In the genomic region with DNA sequence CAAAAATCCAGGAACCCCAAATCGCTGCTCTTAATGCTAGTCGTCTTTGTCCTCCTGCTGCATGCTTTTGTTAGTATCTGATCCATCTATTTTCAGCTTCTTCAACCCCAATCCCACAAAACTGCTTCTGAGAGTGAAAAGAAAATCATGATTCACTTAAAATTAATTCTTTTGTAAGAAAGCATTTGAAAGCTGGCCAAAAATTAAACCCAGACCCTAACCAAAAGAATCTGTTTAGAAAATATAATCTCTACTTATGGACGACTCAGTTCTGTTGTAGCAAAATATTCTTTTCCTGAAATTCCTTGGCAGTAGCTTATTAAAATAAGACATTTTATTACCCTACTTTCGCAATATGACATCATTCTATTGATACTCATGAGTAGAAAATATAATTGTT, we compare ENCODE assay signal across 20 cellular contexts.
"Had no signal": no experiment of that assay in that cellular context is flagged by ENCODE, and none has a peak within 500 bp of the region (broad histone marks: within the 10 kb centered on the region; RNA-seq: fewer than 3 reads in every experiment).

No MANE protein-coding gene starts in this region.

- ATAC-seq: activated CD8-positive, alpha-beta T cell treated with anti-CD3 and anti-CD28 coated beads, Interleukin-2, amount 10 ng/mL, durations not matched to agents 7 days and 5 days; mucosa of descending colon; naive thymus-derived CD8-positive, alpha-beta T cell; stimulated activated naive CD8-positive, alpha-beta T cell treated with anti-CD3 and anti-CD28 coated beads, Interleukin-15, Interleukin-2, amounts not matched to agents 100 U/mL and 50 U/mL, for 24 hours had no signal

- H3K4me3 Mint-ChIP-seq: activated B cell treated with CpG ODN at 0.5 μM for 24 hours; activated CD4-positive, alpha-beta T cell treated with anti-CD3 and anti-CD28 coated beads, Interleukin-2, amount 10 ng/mL, durations not matched to agents 24 days and 14 days; activated CD8-positive, alpha-beta T cell treated with anti-CD3 and anti-CD28 coated beads, Interleukin-2, amount 10 ng/mL, durations not matched to agents 7 days and 5 days; activated naive CD8-positive, alpha-beta T cell; dendritic cell treated with granulocyte-macrophage colony-stimulating factor and Interleukin-4, amounts not matched to agents 40 ng/mL and 50 ng/mL, for 4 days; naive thymus-derived CD8-positive, alpha-beta T cell had no signal

- H3K36me3 Mint-ChIP-seq: activated naive CD8-positive, alpha-beta T cell; naive thymus-derived CD8-positive, alpha-beta T cell had no signal

- H3K4me3 ChIP-seq: breast epithelium, left ventricle myocardium inferior, mucosa of descending colon, right atrium auricular region, transverse colon, vagina had no signal

- H3K36me3 ChIP-seq: breast epithelium, left ventricle myocardium inferior, right atrium auricular region, transverse colon, vagina had no signal

- H3K27me3 Mint-ChIP-seq: activated B cell treated with CpG ODN at 0.5 μM for 24 hours; activated CD4-positive, alpha-beta T cell treated with anti-CD3 and anti-CD28 coated beads, Interleukin-2, amount 10 ng/mL, durations not matched to agents 24 days and 14 days; activated naive CD8-positive, alpha-beta T cell; dendritic cell treated with granulocyte-macrophage colony-stimulating factor and Interleukin-4, amounts not matched to agents 40 ng/mL and 50 ng/mL, for 4 days; naive thymus-derived CD8-positive, alpha-beta T cell had no signal

- H3K27ac ChIP-seq: breast epithelium, epithelial cell of prostate, left ventricle myocardium inferior, right atrium auricular region, transverse colon, vagina had no signal

- H3K27ac Mint-ChIP-seq: activated B cell treated with CpG ODN at 0.5 μM for 24 hours; activated CD4-positive, alpha-beta T cell treated with anti-CD3 and anti-CD28 coated beads, Interleukin-2, amount 10 ng/mL, durations not matched to agents 24 days and 14 days; activated CD8-positive, alpha-beta T cell treated with anti-CD3 and anti-CD28 coated beads, Interleukin-2, amount 10 ng/mL, durations not matched to agents 7 days and 5 days; activated naive CD8-positive, alpha-beta T cell; dendritic cell treated with granulocyte-macrophage colony-stimulating factor and Interleukin-4, amounts not matched to agents 40 ng/mL and 50 ng/mL, for 4 days; naive thymus-derived CD8-positive, alpha-beta T cell had no signal

- H3K4me1 ChIP-seq: breast epithelium, left ventricle myocardium inferior, right atrium auricular region, transverse colon, vagina had no signal

- DNase-seq: activated B cell treated with CpG ODN at 0.5 μM for 24 hours; activated CD4-positive, alpha-beta T cell treated with anti-CD3 and anti-CD28 coated beads, Interleukin-2, amount 10 ng/mL, durations not matched to agents 24 days and 14 days; activated CD8-positive, alpha-beta memory T cell treated with anti-CD3 and anti-CD28 coated beads, Interleukin-2, amount 50 U/mL, for 48 hours; activated CD8-positive, alpha-beta T cell treated with anti-CD3 and anti-CD28 coated beads, Interleukin-2, amount 10 ng/mL, durations not matched to agents 7 days and 5 days; activated gamma-delta T cell treated with Interleukin-2 at 50 U/mL for 16 hours; amygdala; cerebellar nuclear complex; effector memory CD4-positive, alpha-beta T cell; hippocampal formation; left ventricle myocardium inferior; mucosa of descending colon; naive thymus-derived CD8-positive, alpha-beta T cell; stimulated activated naive CD8-positive, alpha-beta T cell treated with anti-CD3 and anti-CD28 coated beads, Interleukin-15, Interleukin-2, amounts not matched to agents 100 U/mL and 50 U/mL, for 24 hours; transverse colon had no signal

- H3K9me3 ChIP-seq: breast epithelium, left ventricle myocardium inferior, mucosa of descending colon, right atrium auricular region, transverse colon, vagina had no signal

- H3K9me3 Mint-ChIP-seq: activated B cell treated with CpG ODN at 0.5 μM for 24 hours; activated CD4-positive, alpha-beta T cell treated with anti-CD3 and anti-CD28 coated beads, Interleukin-2, amount 10 ng/mL, durations not matched to agents 24 days and 14 days; dendritic cell treated with granulocyte-macrophage colony-stimulating factor and Interleukin-4, amounts not matched to agents 40 ng/mL and 50 ng/mL, for 4 days had no signal

- H3K4me1 Mint-ChIP-seq: activated CD4-positive, alpha-beta T cell treated with anti-CD3 and anti-CD28 coated beads, Interleukin-2, amount 10 ng/mL, durations not matched to agents 24 days and 14 days had no signal
